ENCODE assay signal across 20 cellular contexts in genomic region chr6:8506123-8506522, GRCh38.
"Had no signal": no experiment of that assay in that cellular context is flagged by ENCODE, and none has a peak within 500 bp of the region (broad histone marks: within the 10 kb centered on the region; RNA-seq: fewer than 3 reads in every experiment).

No MANE protein-coding gene starts in this region.

- ATAC-seq: heart right ventricle; right cardiac atrium; stimulated activated naive CD8-positive, alpha-beta T cell treated with anti-CD3 and anti-CD28 coated beads, Interleukin-15, amount 100 ng/mL, for 72 hours; T-cell had no signal

- H3K9me3 ChIP-seq: breast epithelium, heart right ventricle, prostate gland, suprapubic skin, uterus had no signal

- H3K27ac ChIP-seq: breast epithelium, esophagus muscularis mucosa, heart right ventricle, left ventricle myocardium inferior, prostate gland, suprapubic skin, transverse colon, uterus had no signal

- H3K36me3 ChIP-seq: breast epithelium, esophagus muscularis mucosa, heart right ventricle, left ventricle myocardium inferior, prostate gland, suprapubic skin, transverse colon, uterus had no signal

- H3K4me3 ChIP-seq: breast epithelium, esophagus muscularis mucosa, heart right ventricle, left ventricle myocardium inferior, prostate gland, suprapubic skin, transverse colon, uterus had no signal

- H3K27me3 ChIP-seq: breast epithelium, esophagus muscularis mucosa, heart right ventricle, suprapubic skin, transverse colon, uterus had no signal

- DNase-seq: activated B cell treated with CpG ODN at 0.5 μM for 24 hours; activated CD4-positive, alpha-beta memory T cell treated with anti-CD3 and anti-CD28 coated beads for 36 hours; activated CD4-positive, alpha-beta T cell treated with anti-CD3 and anti-CD28 coated beads for 4 hours; activated naive CD4-positive, alpha-beta T cell treated with Interleukin-2 at 50 U/mL for 16 hours; activated naive CD8-positive, alpha-beta T cell treated with anti-CD3 and anti-CD28 coated beads, Interleukin-2, amount 10 ng/mL, durations not matched to agents 7 days and 5 days; activated T-cell treated with anti-CD3 and anti-CD28 coated beads, Interleukin-2, amount 50 U/mL, for 24 hours; anterior cingulate cortex; cortex of kidney; heart right ventricle; left ventricle myocardium inferior; mammary epithelial cell; right cardiac atrium; stimulated activated naive CD8-positive, alpha-beta T cell treated with anti-CD3 and anti-CD28 coated beads, Interleukin-15, amount 100 ng/mL, for 72 hours; T-cell; transverse colon; uterus had no signal

- H3K4me1 ChIP-seq: breast epithelium, esophagus muscularis mucosa, heart right ventricle, left ventricle myocardium inferior, prostate gland, suprapubic skin, transverse colon, uterus had no signal
